ENCODE assay signal across 8 cellular contexts in genomic region chr10:63630928-63631685, GRCh38.
DNase-seq lines count a peak whose midpoint lies in the region; ATAC-seq lines count a peak whose summit lies in the region.

No MANE protein-coding gene starts in this region.

- intact Hi-C loops in activated T-helper 1 cell treated with anti-CD3 and anti-CD28 coated beads, Interleukin-12 subunit alpha, Interleukin-12 subunit beta, Interleukin-2, Interleukin-4 antibody, amounts not matched to agents 30 ng/mL and 10 ng/mL and 1 ng/mL, durations not matched to agents 14 hours and 24 hours and 36 hours (cut with micrococcal nuclease): loop anchor here (1.0 kb wide), 2 partner anchors 76 to 362 kb away; no protein-coding TSS in a partner anchor

- H3K36me3 Mint-ChIP-seq in activated T-helper 1 cell treated with anti-CD3 and anti-CD28 coated beads, Interleukin-12 subunit alpha, Interleukin-12 subunit beta, Interleukin-2, Interleukin-4 antibody, amounts not matched to agents 30 ng/mL and 10 ng/mL and 1 ng/mL, durations not matched to agents 14 hours and 24 hours and 36 hours (ENCODE audit: low read depth): no peaks in the 10 kb centered on the region
- no peaks in the 10 kb centered on the region for H3K36me3 Mint-ChIP-seq in stimulated activated memory B cell treated with anti-CD40 and anti-IgM and Interleukin-4, amounts not matched to agents 10 μg/mL and 1 μg/mL and 100 μg/mL, for 72 hours

- DNase-seq in NCI-H345 (lab: John Stamatoyannopoulos, UW): peak; percentile 62
- DNase-seq in NCI-H345 treated with DMSO at 0.1 percent for 48 hours (lab: John Stamatoyannopoulos, UW; ENCODE audit: unreplicated experiment): no peak
- no peak for DNase-seq in activated T-helper 1 cell treated with anti-CD3 and anti-CD28 coated beads, Interleukin-12 subunit alpha, Interleukin-12 subunit beta, Interleukin-2, Interleukin-4 antibody, amounts not matched to agents 30 ng/mL and 10 ng/mL and 1 ng/mL, durations not matched to agents 14 hours and 24 hours and 36 hours (ENCODE audit: low spot score)
- DNase-seq in NCI-H1436 (lab: John Stamatoyannopoulos, UW): no peak

- H3K27ac Mint-ChIP-seq in activated T-helper 1 cell treated with anti-CD3 and anti-CD28 coated beads, Interleukin-12 subunit alpha, Interleukin-12 subunit beta, Interleukin-2, Interleukin-4 antibody, amounts not matched to agents 30 ng/mL and 10 ng/mL and 1 ng/mL, durations not matched to agents 14 hours and 24 hours and 36 hours: peak overlapping the region; percentile 85
- H3K27ac Mint-ChIP-seq in stimulated activated memory B cell treated with anti-CD40 and anti-IgM and Interleukin-4, amounts not matched to agents 10 μg/mL and 1 μg/mL and 100 μg/mL, for 72 hours: peak overlapping the region; percentile 88

- peaks cover 37% of the 10 kb centered on the region for H3K4me1 Mint-ChIP-seq in activated T-helper 1 cell treated with anti-CD3 and anti-CD28 coated beads, Interleukin-12 subunit alpha, Interleukin-12 subunit beta, Interleukin-2, Interleukin-4 antibody, amounts not matched to agents 30 ng/mL and 10 ng/mL and 1 ng/mL, durations not matched to agents 14 hours and 24 hours and 36 hours (ENCODE audit: low read depth)
- peaks cover 20% of the 10 kb centered on the region for H3K4me1 Mint-ChIP-seq in stimulated activated memory B cell treated with anti-CD40 and anti-IgM and Interleukin-4, amounts not matched to agents 10 μg/mL and 1 μg/mL and 100 μg/mL, for 72 hours

- H3K9me3 Mint-ChIP-seq in activated T-helper 1 cell treated with anti-CD3 and anti-CD28 coated beads, Interleukin-12 subunit alpha, Interleukin-12 subunit beta, Interleukin-2, Interleukin-4 antibody, amounts not matched to agents 30 ng/mL and 10 ng/mL and 1 ng/mL, durations not matched to agents 14 hours and 24 hours and 36 hours: no peaks in the 10 kb centered on the region
- H3K9me3 Mint-ChIP-seq in stimulated activated memory B cell treated with anti-CD40 and anti-IgM and Interleukin-4, amounts not matched to agents 10 μg/mL and 1 μg/mL and 100 μg/mL, for 72 hours: no peaks in the 10 kb centered on the region

- H3K27me3 Mint-ChIP-seq in activated T-helper 1 cell treated with anti-CD3 and anti-CD28 coated beads, Interleukin-12 subunit alpha, Interleukin-12 subunit beta, Interleukin-2, Interleukin-4 antibody, amounts not matched to agents 30 ng/mL and 10 ng/mL and 1 ng/mL, durations not matched to agents 14 hours and 24 hours and 36 hours (ENCODE audit: insufficient read depth): no peaks in the 10 kb centered on the region
- H3K27me3 Mint-ChIP-seq in stimulated activated memory B cell treated with anti-CD40 and anti-IgM and Interleukin-4, amounts not matched to agents 10 μg/mL and 1 μg/mL and 100 μg/mL, for 72 hours: no peaks in the 10 kb centered on the region

- ATAC-seq in stimulated activated memory B cell treated with anti-CD40 and anti-IgM and Interleukin-4, amounts not matched to agents 10 μg/mL and 1 μg/mL and 100 μg/mL, for 72 hours: no peak
- ATAC-seq in GM21717 (IDR thresholded peaks at IDR 0.05; ENCODE audit: unreplicated experiment) (no peak), GM18511 (IDR thresholded peaks at IDR 0.05; ENCODE audit: unreplicated experiment) (no peak)

- peak overlapping the region; percentile 49 for H3K4me3 ChIP-seq in iPS-11a (ENCODE audit: low read depth, low read length)

- H3K4me3 Mint-ChIP-seq in activated T-helper 1 cell treated with anti-CD3 and anti-CD28 coated beads, Interleukin-12 subunit alpha, Interleukin-12 subunit beta, Interleukin-2, Interleukin-4 antibody, amounts not matched to agents 30 ng/mL and 10 ng/mL and 1 ng/mL, durations not matched to agents 14 hours and 24 hours and 36 hours: peak overlapping the region; percentile 89
- H3K4me3 Mint-ChIP-seq in stimulated activated memory B cell treated with anti-CD40 and anti-IgM and Interleukin-4, amounts not matched to agents 10 μg/mL and 1 μg/mL and 100 μg/mL, for 72 hours: peak overlapping the region; percentile 99
